In genomic region chr10:24723788-24724380, GRCh38 we compare ENCODE assay signal across 8 cellular contexts. TPM values are rescaled to one million over a fixed set of nuclear protein-coding genes. Genes with fewer than 3 reads are reported as not detected.
DNase-seq lines count a peak whose midpoint lies in the region; ATAC-seq and TF ChIP-seq lines count a peak whose summit lies in the region.

TSS of gene ARHGAP21 (minus strand) at chr10:24723887. CDS start at chr10:24721899, 1,988 bp downstream.

- H3K4me1 ChIP-seq in A673 (ENCODE audit: insufficient read depth, low read length, poor library complexity, severe bottlenecking): peaks cover 11% of the 10 kb centered on the region
- H3K4me1 ChIP-seq in OCI-LY3 (ENCODE audit: low read length): peaks cover 5% of the 10 kb centered on the region; the same call in 1 of the 2 replicates
- H3K4me1 ChIP-seq in tibial artery: peaks cover 0 to 29% (median 19%) of the 10 kb centered on the region in 4 donors

- no peaks in the 10 kb centered on the region for H3K36me3 Mint-ChIP-seq in nephron progenitor cell (ENCODE audit: low read depth)

- CTCF ChIA-PET in A673 (lab: Charles Lee): no interaction called here

- in situ Hi-C loops in GM13977 (cut with MboI; ENCODE audit: low pct_unique_long_range_greater_than_20kb, low sequenced_read_pairs, unreplicated experiment): no loop called here

- no peak for TF ChIP-seq CTCF in A673 (conservative IDR thresholded peaks at IDR 0.05; ENCODE audit: low read depth, low read length)
- TF ChIP-seq CTCF in GM13977 (IDR thresholded peaks at IDR 0.05; ENCODE audit: extremely low read depth, insufficient read depth, missing control alignments): no peak
- peak; percentile 9; the same call in 1 of the 2 replicates for TF ChIP-seq CTCF in OCI-LY3 (IDR thresholded peaks at IDR 0.05; ENCODE audit: low read depth, low read length)
- no peak for TF ChIP-seq CTCF in foreskin fibroblast (IDR thresholded peaks at IDR 0.05; ENCODE audit: low read depth, low read length)
- no peak for TF ChIP-seq CTCF in nephron progenitor cell (IDR thresholded peaks at IDR 0.05)
- no peak for TF ChIP-seq CTCF in tibial artery (IDR thresholded peaks at IDR 0.05)

- POLR2A ChIA-PET in A673 (lab: Charles Lee; ENCODE audit: low non-redundant PET): interaction anchor here (0.6 kb wide), 1 partner anchor 1114 kb away, joined by 3 read pairs; no protein-coding TSS in a partner anchor

- no TSS peak for BruUV-seq in A673 (replicated peaks; lab: Mats Ljungman, UMichigan)

- peaks cover 30% of the 10 kb centered on the region for H3K4me1 Mint-ChIP-seq in nephron progenitor cell

- H3K27me3 ChIP-seq in A673 (replicated peaks; ENCODE audit: insufficient read depth, low read depth, low read length, poor library complexity) (no peaks in the 10 kb centered on the region), OCI-LY3 (ENCODE audit: low read depth, low read length) (no peaks in the 10 kb centered on the region), tibial artery (no peaks in the 10 kb centered on the region)

- peak within 1 kb of the TSS; percentile 87 for H3K4me2 ChIP-seq in OCI-LY3 (ENCODE audit: low read length)

- H3K27ac ChIP-seq in A673 (ENCODE audit: low read depth, low read length, poor library complexity, severe bottlenecking) (peak within 1 kb of the TSS; percentile 83), OCI-LY3 (ENCODE audit: low read length) (peak within 1 kb of the TSS; percentile 74), tibial artery (peak within 1 kb of the TSS; percentile 85 to 90)

- peak within 1 kb of the TSS; percentile 79 for H3K4me3 ChIP-seq in A673 (ENCODE audit: low read depth, low read length, poor library complexity, severe bottlenecking)
- H3K4me3 ChIP-seq in OCI-LY3 (ENCODE audit: low read length): peak within 1 kb of the TSS; percentile 91
- H3K4me3 ChIP-seq in foreskin fibroblast (ENCODE audit: low read depth in 1 of 2, low read length in 2 of 2): peak within 1 kb of the TSS; percentile 85 to 90
- peak within 1 kb of the TSS; percentile 61 to 63 for H3K4me3 ChIP-seq in tibial artery

- peak within 1 kb of the TSS; percentile 93 for H3K4me3 Mint-ChIP-seq in nephron progenitor cell

- H3K79me2 ChIP-seq in OCI-LY3 (ENCODE audit: low read length): no peaks in the 10 kb centered on the region

- H4K20me1 ChIP-seq in OCI-LY3 (ENCODE audit: insufficient read depth, low read length): no peaks in the 10 kb centered on the region

- peak within 1 kb of the TSS; percentile 86 for H3K9ac ChIP-seq in OCI-LY3 (ENCODE audit: low read length)

- H3K36me3 ChIP-seq in A673 (ENCODE audit: insufficient read depth, low read length, poor library complexity, severe bottlenecking) (peaks cover 4% of the 10 kb centered on the region), OCI-LY3 (replicated peaks; ENCODE audit: low read depth, low read length) (no peaks in the 10 kb centered on the region), tibial artery (no peaks in the 10 kb centered on the region)

- peak within 1 kb of the TSS; percentile 98 for H3K27ac Mint-ChIP-seq in nephron progenitor cell

- intact Hi-C loops in A673 (cut with micrococcal nuclease; ENCODE audit: unreplicated experiment) (loop anchor here (5.0 to 10.0 kb wide), 4 partner anchors 82 to 361 kb away; partner anchors contain the start of gene PRTFDC1), tibial artery (cut with DNase I; ENCODE audit: low total_unique reads) (loop anchor here (5.0 to 10.0 kb wide), 3 partner anchors 79 to 293 kb away; partner anchors contain the start of genes ENKUR, PRTFDC1 and THNSL1)

- peak; percentile 3 for ATAC-seq in HG03108 (IDR thresholded peaks at IDR 0.05; ENCODE audit: unreplicated experiment)

- H3K27me3 Mint-ChIP-seq in nephron progenitor cell (ENCODE audit: low read depth, poor library complexity): no peaks in the 10 kb centered on the region

- peak; percentile 92 for DNase-seq in A673 (ENCODE audit: low spot score)
- DNase-seq in GM13977 (ENCODE audit: low spot score): peak; percentile 75
- DNase-seq in activated naive CD4-positive, alpha-beta T cell treated with Interleukin-2 at 50 U/mL for 16 hours: peak; percentile 47
- peak; percentile 77 to 90 for DNase-seq in foreskin fibroblast
- no peak for DNase-seq in nephron progenitor cell
- DNase-seq in tibial artery: peak; percentile 76 to 87

- peak within 1 kb of the TSS; percentile 83 for H2AFZ ChIP-seq in OCI-LY3 (ENCODE audit: low read depth, low read length)

- H3K9me3 Mint-ChIP-seq in nephron progenitor cell: no peaks in the 10 kb centered on the region

- no peaks in the 10 kb centered on the region for H3K9me3 ChIP-seq in A673 (ENCODE audit: low read depth, low read length, poor library complexity, severe bottlenecking)
- H3K9me3 ChIP-seq in OCI-LY3 (ENCODE audit: insufficient read depth, low read length): no peaks in the 10 kb centered on the region
- no peaks in the 10 kb centered on the region for H3K9me3 ChIP-seq in tibial artery

RNA-seq across cellular contexts. Expression of gene ARHGAP21, which starts in this region (rescaled TPM):
- total RNA-seq in A673 (2021): 68.6 and 76.5 TPM in 2 replicates
